21 cellular contexts compared by ENCODE assay signal in the genomic region with DNA sequence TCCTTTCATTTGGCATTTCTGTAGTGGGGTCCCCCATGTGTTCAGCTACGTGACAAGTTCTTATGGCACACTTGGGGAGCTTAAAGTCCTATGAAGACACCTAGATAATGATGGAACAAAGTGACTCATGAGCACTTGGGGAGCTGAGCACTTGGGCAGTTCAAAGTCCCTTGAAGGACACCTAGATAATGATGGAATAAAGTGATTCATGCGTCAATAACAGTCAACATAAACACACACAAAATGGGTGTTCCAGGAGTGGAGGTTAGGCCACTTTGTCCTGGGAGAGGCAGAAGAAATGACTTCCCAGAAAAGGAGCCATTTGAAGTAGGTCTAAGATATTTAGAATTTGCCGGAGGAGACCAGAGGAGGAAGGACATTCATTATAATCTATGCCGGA.
A peak's percentile ranks its signal among the peaks of the same experiment; 100 is the strongest.
DNase-seq lines count a peak whose midpoint lies in the region; ATAC-seq and TF ChIP-seq lines count a peak whose summit lies in the region.
"Had no signal": no experiment of that assay in that cellular context is flagged by ENCODE, and none has a peak within 500 bp of the region (broad histone marks: within the 10 kb centered on the region; RNA-seq: fewer than 3 reads in every experiment).

No MANE protein-coding gene starts in this region.

- H3K36me3 Mint-ChIP-seq in Calu3 (ENCODE audit: insufficient read depth, unreplicated experiment) (peaks cover 82% of the 10 kb centered on the region), natural killer cell (no peaks in the 10 kb centered on the region)
- H3K36me3 Mint-ChIP-seq in activated naive CD8-positive, alpha-beta T cell treated with anti-CD3 and anti-CD28 coated beads, Interleukin-2, amount 50 U/mL, for 24 hours (ENCODE audit: low read depth): peaks cover 3% of the 10 kb centered on the region
- H3K36me3 Mint-ChIP-seq: memory B cell; naive thymus-derived CD8-positive, alpha-beta T cell had no signal

- no peak for TF ChIP-seq POLR2A in tibial nerve (IDR thresholded peaks at IDR 0.05)

- no TSS peak for BruUV-seq in Calu3 (replicated peaks; lab: Mats Ljungman, UMichigan)

- H3K27ac ChIP-seq in tibial nerve: peak overlapping the region in 1 of 4 donors; percentile 17
- H3K27ac ChIP-seq: brain microvascular endothelial cell, heart right ventricle, SJSA1, thoracic aorta had no signal

- H3K27ac Mint-ChIP-seq in Calu3 (ENCODE audit: unreplicated experiment): peak overlapping the region; percentile 100
- H3K27ac Mint-ChIP-seq in activated naive CD8-positive, alpha-beta T cell treated with anti-CD3 and anti-CD28 coated beads, Interleukin-2, amount 50 U/mL, for 24 hours: peak overlapping the region; percentile 8
- H3K27ac Mint-ChIP-seq in natural killer cell: peak overlapping the region; percentile 19 to 56
- H3K27ac Mint-ChIP-seq: activated CD4-positive, alpha-beta T cell treated with anti-CD3 and anti-CD28 coated beads for 36 hours; memory B cell; naive thymus-derived CD8-positive, alpha-beta T cell had no signal

- no peaks in the 10 kb centered on the region for H3K9me3 ChIP-seq in tibial nerve
- H3K9me3 ChIP-seq: heart right ventricle, SJSA1, thoracic aorta had no signal

- no peaks in the 10 kb centered on the region for H3K27me3 ChIP-seq in tibial nerve
- H3K27me3 ChIP-seq: brain microvascular endothelial cell, heart right ventricle, SJSA1 had no signal

- no peak for DNase-seq in Calu3
- peak; percentile 88 for DNase-seq in LoVo (ENCODE audit: low spot score)
- DNase-seq in activated naive CD8-positive, alpha-beta T cell treated with anti-CD3 and anti-CD28 coated beads, Interleukin-2, amount 50 U/mL, for 24 hours: no peak
- DNase-seq in natural killer cell: no peak
- no peak for DNase-seq in Ammon's horn (ENCODE audit: low spot score)
- DNase-seq in tibial nerve (ENCODE audit: low spot score in 2 of 2): no peak
- DNase-seq in NCI-H524 treated with DMSO at 0.1 percent for 48 hours (lab: John Stamatoyannopoulos, UW): no peak
- DNase-seq: activated CD4-positive, alpha-beta T cell treated with anti-CD3 and anti-CD28 coated beads for 36 hours; activated CD8-positive, alpha-beta memory T cell treated with anti-CD3 and anti-CD28 coated beads, Interleukin-2, amount 50 U/mL, for 48 hours; activated effector memory CD4-positive, alpha-beta T cell treated with Interleukin-2 at 50 U/mL for 16 hours; brain microvascular endothelial cell; effector memory CD4-positive, alpha-beta T cell; foreskin fibroblast; heart right ventricle; left cardiac atrium; naive thymus-derived CD8-positive, alpha-beta T cell; NCI-H1436 treated with DMSO at 0.1 percent for 48 hours; NCI-H510A had no signal

- H3K4me3 ChIP-seq in tibial nerve: no peak overlapping the region
- H3K4me3 ChIP-seq: heart right ventricle, SJSA1, thoracic aorta had no signal

- intact Hi-C loops in Calu3 (cut with micrococcal nuclease; ENCODE audit: unreplicated experiment) (loop anchor here (5.0 kb wide), 1 partner anchor 99 kb away; the partner anchor contains the start of gene MYO1E), natural killer cell (cut with micrococcal nuclease) (no loop called here)

- no peak for TF ChIP-seq EP300 in tibial nerve (IDR thresholded peaks at IDR 0.05)

- WGBS in tibial nerve, 2 donors: 94 to 96% methylated on average over 4 of the region's 4 CpGs

- peak overlapping the region; percentile 60 for H3K4me3 Mint-ChIP-seq in Calu3 (ENCODE audit: low read depth, unreplicated experiment)
- H3K4me3 Mint-ChIP-seq in activated naive CD8-positive, alpha-beta T cell treated with anti-CD3 and anti-CD28 coated beads, Interleukin-2, amount 50 U/mL, for 24 hours: no peak overlapping the region
- peak overlapping the region; percentile 4 for H3K4me3 Mint-ChIP-seq in natural killer cell
- H3K4me3 Mint-ChIP-seq: activated CD4-positive, alpha-beta T cell treated with anti-CD3 and anti-CD28 coated beads for 36 hours; memory B cell; naive thymus-derived CD8-positive, alpha-beta T cell had no signal

- no peaks in the 10 kb centered on the region for H3K9me3 Mint-ChIP-seq in Calu3 (ENCODE audit: low read depth, unreplicated experiment)
- no peaks in the 10 kb centered on the region for H3K9me3 Mint-ChIP-seq in activated naive CD8-positive, alpha-beta T cell treated with anti-CD3 and anti-CD28 coated beads, Interleukin-2, amount 50 U/mL, for 24 hours
- H3K9me3 Mint-ChIP-seq in natural killer cell: no peaks in the 10 kb centered on the region
- H3K9me3 Mint-ChIP-seq: memory B cell; naive thymus-derived CD8-positive, alpha-beta T cell had no signal

- no peaks in the 10 kb centered on the region for H3K27me3 Mint-ChIP-seq in Calu3 (ENCODE audit: unreplicated experiment)
- H3K27me3 Mint-ChIP-seq in activated naive CD8-positive, alpha-beta T cell treated with anti-CD3 and anti-CD28 coated beads, Interleukin-2, amount 50 U/mL, for 24 hours: no peaks in the 10 kb centered on the region
- H3K27me3 Mint-ChIP-seq in natural killer cell (ENCODE audit: low read depth in 2 of 2): no peaks in the 10 kb centered on the region
- H3K27me3 Mint-ChIP-seq: memory B cell had no signal

- peaks cover 0 to 25% (median 8%) of the 10 kb centered on the region in 4 donors for H3K4me1 ChIP-seq in tibial nerve

- peaks cover 0 to 13% (median 0%) of the 10 kb centered on the region in 3 donors for H3K36me3 ChIP-seq in tibial nerve

- TF ChIP-seq CTCF in Calu3 (IDR thresholded peaks at IDR 0.05; ENCODE audit: unreplicated experiment): no peak
- no peak for TF ChIP-seq CTCF in natural killer cell (IDR thresholded peaks at IDR 0.05)
- TF ChIP-seq CTCF in tibial nerve (IDR thresholded peaks at IDR 0.05): no peak

- H3K4me1 Mint-ChIP-seq in Calu3 (ENCODE audit: low read depth, unreplicated experiment) (peaks cover 86% of the 10 kb centered on the region), natural killer cell (peaks cover 23 to 29% of the 10 kb centered on the region in 2 donors)
- H3K4me1 Mint-ChIP-seq in activated naive CD8-positive, alpha-beta T cell treated with anti-CD3 and anti-CD28 coated beads, Interleukin-2, amount 50 U/mL, for 24 hours: peaks cover 39% of the 10 kb centered on the region

- CTCF ChIA-PET in Calu3 (lab: Charles Lee): interaction anchor here (0.6 to 2.3 kb wide), 4 partner anchors 11 to 25 kb away, joined by 3 to 18 read pairs (median 3); no protein-coding TSS in a partner anchor

- ATAC-seq in activated naive CD8-positive, alpha-beta T cell treated with anti-CD3 and anti-CD28 coated beads, Interleukin-2, amount 50 U/mL, for 24 hours: no peak
- ATAC-seq in natural killer cell: no peak
- ATAC-seq: activated CD4-positive, alpha-beta T cell treated with anti-CD3 and anti-CD28 coated beads for 36 hours; heart right ventricle; left cardiac atrium; naive thymus-derived CD8-positive, alpha-beta T cell had no signal

Comparison
In these comparisons a context has a peak if more than half of its experiments do, and no peak if none do; other contexts are left out.
1. H3K27ac Mint-ChIP-seq: peak in every context shown above with its lines; median percentile 100 in Calu3; 38 in natural killer cell; 8 in activated naive CD8-positive, alpha-beta T cell treated with anti-CD3 and anti-CD28 coated beads, Interleukin-2, amount 50 U/mL, for 24 hours.